ENCODE assay signal across 18 cellular contexts in genomic region chr13:36839281-36839680, GRCh38.
"Had no signal": no experiment of that assay in that cellular context is flagged by ENCODE, and none has a peak within 500 bp of the region (broad histone marks: within the 10 kb centered on the region; RNA-seq: fewer than 3 reads in every experiment).

No MANE protein-coding gene starts in this region.

- ATAC-seq: activated CD8-positive, alpha-beta T cell treated with anti-CD3 and anti-CD28 coated beads, Interleukin-2, amount 10 ng/mL, durations not matched to agents 7 days and 5 days; activated T-cell treated with anti-CD3 and anti-CD28 coated beads, Interleukin-2, amount 50 U/mL, for 4 hours; gastrocnemius medialis; heart left ventricle; left colon; lower lobe of right lung; natural killer cell treated with Interleukin-12 subunit alpha and Interleukin-12 subunit beta and Interleukin-15 and Interleukin-18, amount 100 ng/mL, for 72 hours; stimulated activated naive B cell treated with anti-CD40 and anti-IgM and Interleukin-4, amounts not matched to agents 10 μg/mL and 1 μg/mL and 100 μg/mL, for 72 hours had no signal

- H3K27me3 ChIP-seq: brain microvascular endothelial cell, colonic mucosa, gastrocnemius medialis, heart left ventricle, spleen had no signal

- H3K36me3 ChIP-seq: brain microvascular endothelial cell, colonic mucosa, gastrocnemius medialis, lower lobe of right lung had no signal

- H3K4me1 ChIP-seq: colonic mucosa, lower lobe of right lung, spleen had no signal

- DNase-seq: activated CD4-positive, alpha-beta T cell treated with anti-CD3 and anti-CD28 coated beads, Interleukin-2, amount 10 ng/mL, durations not matched to agents 24 days and 14 days; activated CD8-positive, alpha-beta T cell treated with anti-CD3 and anti-CD28 coated beads, Interleukin-2, amount 10 ng/mL, durations not matched to agents 7 days and 5 days; activated naive CD4-positive, alpha-beta T cell treated with anti-CD3 and anti-CD28 coated beads for 36 hours; activated T-cell treated with anti-CD3 and anti-CD28 coated beads, Interleukin-2, amount 50 U/mL, for 4 hours; anterior cingulate cortex; brain microvascular endothelial cell; central memory CD4-positive, alpha-beta T cell; colonic mucosa; gastrocnemius medialis; heart left ventricle; left colon; lower lobe of right lung; posterior cingulate gyrus; retina; spleen; stimulated activated CD4-positive, alpha-beta T cell treated with anti-CD3 and anti-CD28 coated beads, Interleukin-4, amount 100 ng/mL, for 4 hours; stimulated activated naive B cell treated with anti-CD40 and anti-IgM and Interleukin-4, amounts not matched to agents 10 μg/mL and 1 μg/mL and 100 μg/mL, for 72 hours had no signal

- H3K27ac ChIP-seq: brain microvascular endothelial cell, colonic mucosa, gastrocnemius medialis, heart left ventricle, lower lobe of right lung, spleen had no signal

- H3K4me3 ChIP-seq: colonic mucosa, gastrocnemius medialis, heart left ventricle, lower lobe of right lung, spleen had no signal

- H3K9me3 ChIP-seq: colonic mucosa, gastrocnemius medialis, heart left ventricle, lower lobe of right lung, spleen had no signal
